8 cellular contexts compared by ENCODE assay signal in genomic region chr1:62436466-62437272, GRCh38. TPM values are rescaled to one million over a fixed set of nuclear protein-coding genes. Genes with fewer than 3 reads are reported as not detected.
DNase-seq lines count a peak whose midpoint lies in the region; ATAC-seq and TF ChIP-seq lines count a peak whose summit lies in the region.

TSS of gene USP1 (plus strand) at chr1:62437049. CDS start at chr1:62439868, 2,819 bp downstream.

- H3K27ac Mint-ChIP-seq in CD8-positive, alpha-beta T cell, result peak within 1 kb of the TSS; percentile 100

- peaks cover 40% of the 10 kb centered on the region for H3K4me1 Mint-ChIP-seq in CD8-positive, alpha-beta T cell (ENCODE audit: low read depth)

- H3K9me3 ChIP-seq in CD8-positive, alpha-beta T cell (ENCODE audit: low read length), result no peaks in the 10 kb centered on the region

- CTCF ChIA-PET in CD8-positive, alpha-beta T cell (lab: Charles Lee), result interaction anchor here (1.3 kb wide), 1 partner anchor 30 kb away, joined by 4 read pairs; no protein-coding TSS in a partner anchor

- H3K4me3 Mint-ChIP-seq in CD8-positive, alpha-beta T cell, result peak within 1 kb of the TSS; percentile 98

- no peaks in the 10 kb centered on the region for H3K27me3 Mint-ChIP-seq in CD8-positive, alpha-beta T cell (ENCODE audit: low read depth)

- peak; percentile 82 for ATAC-seq in CD8-positive, alpha-beta T cell
- peak; percentile 0 for ATAC-seq in GM19468 (IDR thresholded peaks at IDR 0.05; ENCODE audit: extremely low read depth, unreplicated experiment)

- peak within 1 kb of the TSS; percentile 90 for H3K4me3 ChIP-seq in CD8-positive, alpha-beta T cell (ENCODE audit: low read depth, low read length)

- peaks cover 2% of the 10 kb centered on the region for H3K9me3 Mint-ChIP-seq in CD8-positive, alpha-beta T cell

- peak; percentile 94 to 100 (median 96) for DNase-seq in CD8-positive, alpha-beta T cell
- DNase-seq in HS-5 (ENCODE audit: low read depth) (peak; percentile 99), lung microvascular endothelial cell (ENCODE audit: low read depth in 2 of 2) (peak in 1 of 2 donors; percentile 100)
- peak; percentile 99 for DNase-seq in NK-92 treated with Interleukin-12 subunit alpha and Interleukin-12 subunit beta, amount 100 ng/mL, for 24 hours (lab: John Stamatoyannopoulos, UW)
- DNase-seq in activated CD8-positive, alpha-beta memory T cell treated with anti-CD3 and anti-CD28 coated beads for 24 hours, result peak; percentile 97
- peak; percentile 100 for DNase-seq in effector CD8-positive, alpha-beta T cell (lab: John Stamatoyannopoulos, UW)
- peak; percentile 91 to 98 (median 96) for DNase-seq in stimulated activated CD4-positive, alpha-beta T cell treated with anti-CD3 and anti-CD28 coated beads, TNF-alpha, amount 100 ng/mL, for 48 hours (ENCODE audit: low read depth in 3 of 3)

- TF ChIP-seq CTCF in CD8-positive, alpha-beta T cell (IDR thresholded peaks at IDR 0.05), result no peak

- no peaks in the 10 kb centered on the region for H3K27me3 ChIP-seq in CD8-positive, alpha-beta T cell (ENCODE audit: insufficient read depth, low read length)

- H3K27ac ChIP-seq in CD8-positive, alpha-beta T cell (ENCODE audit: low read depth, low read length), result peak within 1 kb of the TSS; percentile 96

- intact Hi-C loops in CD8-positive, alpha-beta T cell (cut with DNase I, micrococcal nuclease), result loop anchor here (1.0 to 10.0 kb wide), 12 partner anchors 248 to 1362 kb away; partner anchors contain the start of genes ALG6 (in 2 of the 2), ATG4C (in 2 of the 2), DOCK7 (in 2 of the 2) and EFCAB7 (in 2 of the 2)

- POLR2A ChIA-PET in CD8-positive, alpha-beta T cell (lab: Charles Lee), result interaction anchor here (0.7 to 1.9 kb wide), 7 partner anchors 13 to 1359 kb away, joined by 3 to 8 read pairs (median 4); partner anchors contain the start of gene ATG4C

- H3K36me3 ChIP-seq in CD8-positive, alpha-beta T cell (ENCODE audit: insufficient read depth, low read length), result peaks cover 4% of the 10 kb centered on the region

- H3K4me1 ChIP-seq in CD8-positive, alpha-beta T cell (ENCODE audit: insufficient read depth, low read length), result peaks cover 33% of the 10 kb centered on the region

- H3K36me3 Mint-ChIP-seq in CD8-positive, alpha-beta T cell, result peaks cover 24% of the 10 kb centered on the region

RNA-seq across cellular contexts. Expression of gene USP1, which starts in this region (rescaled TPM):
- total RNA-seq in CD8-positive, alpha-beta T cell, result 10 to 100 TPM; 23.1 to 23.7 TPM
- 15.7 and 17.4 TPM in 2 replicates for total RNA-seq in lung microvascular endothelial cell
